Comparison of ENCODE assay signal across 10 cellular contexts in the genomic region with DNA sequence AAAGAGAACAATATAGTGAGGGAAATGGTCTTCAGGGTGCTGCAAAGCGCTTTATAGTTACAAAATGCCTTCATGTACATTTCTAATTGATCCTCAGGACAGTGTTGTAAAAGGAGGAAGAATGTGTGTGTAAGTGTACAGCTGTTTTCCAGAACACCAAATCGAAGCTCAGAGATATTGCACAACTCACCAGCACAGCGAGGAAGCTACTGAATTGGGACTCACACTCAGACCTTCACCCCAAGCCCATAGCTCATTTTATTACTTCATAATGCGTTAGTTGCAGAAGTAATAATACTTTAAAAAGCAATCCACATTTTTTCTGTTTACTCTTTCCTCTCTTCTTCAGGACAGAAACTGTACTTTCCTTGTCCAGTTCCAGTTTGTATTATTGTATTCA.
DNase-seq lines count a peak whose midpoint lies in the region; ATAC-seq, FAIRE-seq and TF ChIP-seq lines count a peak whose summit lies in the region.
"Had no signal": no experiment of that assay in that cellular context is flagged by ENCODE, and none has a peak within 500 bp of the region (broad histone marks: within the 10 kb centered on the region; RNA-seq: fewer than 3 reads in every experiment).

No MANE protein-coding gene starts in this region.

- TF ChIP-seq POLR2A in GM12891 (IDR thresholded peaks at IDR 0.05; ENCODE audit: low read depth, low read length), result no peak
- no peak for TF ChIP-seq POLR2A in heart left ventricle (IDR thresholded peaks at IDR 0.05)

- H3K4me1 Mint-ChIP-seq in activated naive CD4-positive, alpha-beta T cell treated with anti-CD3 and anti-CD28 coated beads for 36 hours (ENCODE audit: low read depth), result peaks cover 39% of the 10 kb centered on the region

- DNase-seq in GM12891 (ENCODE audit: insufficient read length, low spot score) (no peak), SKM-1 (lab: John Stamatoyannopoulos, UW; ENCODE audit: unreplicated experiment) (peak; percentile 8), heart left ventricle (peak in 1 of 5 donors; percentile 37), sciatic nerve (ENCODE audit: low spot score) (no peak), NCI-H1417 treated with DMSO at 0.1 percent for 48 hours (lab: John Stamatoyannopoulos, UW) (no peak), NCI-H1436 (lab: John Stamatoyannopoulos, UW) (no peak)
- DNase-seq in activated naive CD4-positive, alpha-beta T cell treated with anti-CD3 and anti-CD28 coated beads for 36 hours, result no peak
- DNase-seq: activated naive CD4-positive, alpha-beta T cell treated with anti-CD3 and anti-CD28 coated beads, Interleukin-2, amount 50 U/mL, for 16 hours; stimulated activated CD4-positive, alpha-beta T cell treated with anti-CD3 and anti-CD28 coated beads, Interleukin-15, amount 100 ng/mL, for 24 hours had no signal

- peaks cover 17 to 92% (median 82%) of the 10 kb centered on the region in 12 donors for H3K4me1 ChIP-seq in heart left ventricle

- no peaks in the 10 kb centered on the region for H3K27me3 Mint-ChIP-seq in activated naive CD4-positive, alpha-beta T cell treated with anti-CD3 and anti-CD28 coated beads for 36 hours (ENCODE audit: low read depth)

- TF ChIP-seq CTCF in heart left ventricle (IDR thresholded peaks at IDR 0.05), result no peak

- H3K4me3 ChIP-seq in heart left ventricle, result no peak overlapping the region

- peak; percentile 9 for FAIRE-seq in GM12891 (lab: Jason Lieb, UNC)

- 50 to 74% (median 63%) methylated on average over 4 of the region's 4 CpGs for WGBS in heart left ventricle, 4 donors

- H3K27ac ChIP-seq in heart left ventricle, result peak overlapping the region in 11 of 12 donors; percentile 75 to 91 (median 85)

- CTCF ChIA-PET in activated naive CD4-positive, alpha-beta T cell treated with anti-CD3 and anti-CD28 coated beads for 36 hours (lab: Charles Lee), result interaction anchor here (0.5 to 7.7 kb wide), 11 partner anchors 13 to 596 kb away, joined by 3 to 86 read pairs (median 3); no protein-coding TSS in a partner anchor

- no peak overlapping the region for H3K4me3 Mint-ChIP-seq in activated naive CD4-positive, alpha-beta T cell treated with anti-CD3 and anti-CD28 coated beads for 36 hours

- H3K36me3 ChIP-seq in heart left ventricle, result no peaks in the 10 kb centered on the region

- H3K9me3 Mint-ChIP-seq in activated naive CD4-positive, alpha-beta T cell treated with anti-CD3 and anti-CD28 coated beads for 36 hours, result no peaks in the 10 kb centered on the region

- intact Hi-C loops in heart left ventricle (cut with DNase I) (loop anchor here (1.0 to 10.0 kb wide), 17 partner anchors 106 to 569 kb away; a partner anchor contains a TSS), sciatic nerve (cut with DNase I) (loop anchor here (5.0 kb wide), 1 partner anchor 569 kb away; no protein-coding TSS in a partner anchor)
- intact Hi-C loops in activated naive CD4-positive, alpha-beta T cell treated with anti-CD3 and anti-CD28 coated beads for 36 hours (cut with micrococcal nuclease), result loop anchor here (1.0 kb wide), 3 partner anchors 467 to 593 kb away; no protein-coding TSS in a partner anchor

- no peak overlapping the region for H3K27ac Mint-ChIP-seq in activated naive CD4-positive, alpha-beta T cell treated with anti-CD3 and anti-CD28 coated beads for 36 hours

- H3K27me3 ChIP-seq in heart left ventricle, result no peaks in the 10 kb centered on the region

- ATAC-seq in heart left ventricle (peak in 2 of 4 donors; percentile 23 to 29), sciatic nerve (peak; percentile 69), HG03108 (IDR thresholded peaks at IDR 0.05; ENCODE audit: unreplicated experiment) (no peak)

- no peaks in the 10 kb centered on the region for H3K9me3 ChIP-seq in heart left ventricle

- no peaks in the 10 kb centered on the region for H3K36me3 Mint-ChIP-seq in activated naive CD4-positive, alpha-beta T cell treated with anti-CD3 and anti-CD28 coated beads for 36 hours (ENCODE audit: low read depth)

TF ChIP-seq in GM12891, 5 proteins besides CTCF, POLR2A, EP300 and RAD21:
- no peak for TF ChIP-seq TAF1 (IDR thresholded peaks at IDR 0.05; ENCODE audit: low read depth, low read length)
- no peak for TF ChIP-seq PAX5 (IDR thresholded peaks at IDR 0.05; ENCODE audit: insufficient read depth, low read length, severe bottlenecking)
- no peak for TF ChIP-seq POLR2AphosphoS5 (IDR thresholded peaks at IDR 0.05; ENCODE audit: low read depth, low read length)
- no peak for TF ChIP-seq SPI1 (IDR thresholded peaks at IDR 0.05; ENCODE audit: low read depth, low read length)
